25 cellular contexts compared by ENCODE assay signal in the genomic region with DNA sequence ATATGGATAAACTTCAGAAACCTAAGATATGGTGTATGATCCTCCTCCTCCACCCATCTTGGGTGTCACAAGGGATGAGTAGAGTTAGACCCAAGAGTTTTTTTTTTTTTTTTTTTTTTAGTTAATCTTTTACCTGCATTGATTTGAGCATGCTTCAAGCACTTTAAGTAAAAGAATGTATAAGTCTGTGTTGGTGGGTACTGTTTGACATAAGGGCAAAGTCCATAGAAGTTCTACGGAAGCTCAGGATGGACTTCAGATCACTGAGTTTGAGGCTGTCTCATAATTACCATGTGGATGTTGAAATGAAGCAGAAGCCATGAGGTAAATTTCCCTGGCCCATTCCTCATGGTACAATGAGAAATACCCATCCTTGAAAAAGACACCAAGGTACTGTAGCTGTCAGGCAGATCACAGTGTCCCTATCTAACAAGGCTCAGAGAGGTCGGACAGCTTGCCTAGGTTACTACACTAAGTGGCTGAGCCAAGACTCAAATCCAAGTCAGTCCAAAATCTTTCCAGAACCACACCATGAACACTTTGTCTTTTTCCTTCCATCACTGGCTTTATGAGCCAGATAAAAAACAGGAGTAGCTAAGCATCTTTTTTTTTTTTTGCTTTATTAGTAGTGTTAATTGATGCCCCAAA.
"Had no signal": no experiment of that assay in that cellular context is flagged by ENCODE, and none has a peak within 500 bp of the region (broad histone marks: within the 10 kb centered on the region; RNA-seq: fewer than 3 reads in every experiment).

No MANE protein-coding gene starts in this region.

- H3K4me1 ChIP-seq: esophagus muscularis mucosa, gastrocnemius medialis had no signal

- DNase-seq: activated CD4-positive, alpha-beta memory T cell treated with anti-CD3 and anti-CD28 coated beads, Interleukin-2, amount 10 ng/mL, durations not matched to agents 7 days and 5 days; activated CD4-positive, alpha-beta T cell treated with anti-CD3 and anti-CD28 coated beads for 1 hour; activated CD4-positive, alpha-beta T cell treated with anti-CD3 and anti-CD28 coated beads for 4 hours; activated CD4-positive, alpha-beta T cell treated with anti-CD3 and anti-CD28 coated beads, Interleukin-2, amount 10 ng/mL, durations not matched to agents 7 days and 5 days; activated CD4-positive, alpha-beta T cell treated with anti-CD3 and anti-CD28 coated beads, Interleukin-2, amount 50 U/mL, for 4 hours; activated CD8-positive, alpha-beta memory T cell treated with anti-CD3 and anti-CD28 coated beads, Interleukin-2, amount 50 U/mL, for 48 hours; activated gamma-delta T cell; activated naive CD4-positive, alpha-beta T cell; activated naive CD4-positive, alpha-beta T cell treated with anti-CD3 and anti-CD28 coated beads, Interleukin-2, amount 10 ng/mL, durations not matched to agents 7 days and 5 days; activated naive CD8-positive, alpha-beta T cell treated with anti-CD3 and anti-CD28 coated beads, Interleukin-2, amount 10 ng/mL, durations not matched to agents 7 days and 5 days; activated T-cell treated with anti-CD3 and anti-CD28 coated beads for 4 hours; activated T-cell treated with anti-CD3 and anti-CD28 coated beads, Interleukin-2, amount 50 U/mL, for 24 hours; activated T-cell treated with anti-CD3 and anti-CD28 coated beads, Interleukin-2, amount 50 U/mL, for 72 hours; brain microvascular endothelial cell; cortex of kidney; dermis blood vessel endothelial cell; effector CD4-positive, alpha-beta T cell; effector memory CD8-positive, alpha-beta T cell; erythroblast; foreskin keratinocyte; gastrocnemius medialis; glutamatergic neuron; T-helper 2 cell had no signal

- ATAC-seq: activated naive CD4-positive, alpha-beta T cell treated with anti-CD3 and anti-CD28 coated beads, Interleukin-2, amount 50 U/mL, for 72 hours; activated T-cell treated with anti-CD3 and anti-CD28 coated beads, Interleukin-2, amount 50 U/mL, for 72 hours; effector memory CD8-positive, alpha-beta T cell; foreskin keratinocyte; gastrocnemius medialis had no signal

- H3K36me3 ChIP-seq: brain microvascular endothelial cell, esophagus muscularis mucosa, gastrocnemius medialis had no signal

- H3K27me3 ChIP-seq: brain microvascular endothelial cell, esophagus muscularis mucosa, foreskin keratinocyte, gastrocnemius medialis had no signal

- H3K9me3 ChIP-seq: esophagus muscularis mucosa, gastrocnemius medialis had no signal

- H3K27ac ChIP-seq: brain microvascular endothelial cell, esophagus muscularis mucosa, foreskin keratinocyte, gastrocnemius medialis had no signal

- H3K4me3 ChIP-seq: esophagus muscularis mucosa, gastrocnemius medialis had no signal
